In the genomic region with DNA sequence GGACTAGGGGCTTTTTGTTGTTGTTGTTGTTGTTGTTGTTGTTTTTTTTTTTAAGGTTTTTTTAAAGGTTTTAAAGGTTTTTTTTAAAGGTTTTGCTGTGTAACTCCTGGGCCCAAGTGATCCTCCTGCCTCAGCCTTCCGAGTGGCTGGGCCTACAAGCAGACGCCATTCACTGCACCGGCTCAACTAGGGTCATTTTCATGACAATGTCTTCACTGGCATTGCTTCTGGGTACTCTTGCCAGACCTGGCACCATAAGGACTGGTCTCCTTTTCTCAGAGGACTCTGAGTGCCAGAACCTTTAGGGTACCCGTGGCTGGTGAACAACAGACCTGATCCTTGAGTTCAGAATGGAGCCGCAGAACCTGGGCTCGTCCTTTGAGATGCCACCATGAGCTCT, we compare ENCODE assay signal across 18 cellular contexts. TPM values are rescaled to one million over a fixed set of nuclear protein-coding genes. Genes with fewer than 3 reads are reported as not detected.
DNase-seq lines count a peak whose midpoint lies in the region; ATAC-seq and TF ChIP-seq lines count a peak whose summit lies in the region.
"Had no signal": no experiment of that assay in that cellular context is flagged by ENCODE, and none has a peak within 500 bp of the region (broad histone marks: within the 10 kb centered on the region; RNA-seq: fewer than 3 reads in every experiment).

No MANE protein-coding gene starts in this region.

- H3K27ac ChIP-seq in RWPE1, result peak overlapping the region; percentile 15; the same call in 1 of the 2 replicates
- H3K27ac ChIP-seq in heart left ventricle, result no peak overlapping the region
- H3K27ac ChIP-seq: C4-2B, KMS-11, PC-9 had no signal

- POLR2A ChIA-PET in RWPE1 (lab: Yijun Ruan, JAX; ENCODE audit: low non-redundant PET), result no interaction called here

- peak; percentile 19 for DNase-seq in activated T-cell treated with anti-CD3 and anti-CD28 coated beads, Interleukin-2, amount 50 U/mL, for 24 hours
- no peak for DNase-seq in activated T-cell treated with anti-CD3 and anti-CD28 coated beads, Interleukin-2, amount 50 U/mL, for 4 hours
- DNase-seq in RWPE1 (ENCODE audit: low spot score) (no peak), endothelial cell (ENCODE audit: low spot score) (no peak), sciatic nerve (ENCODE audit: low spot score) (peak; percentile 18), heart left ventricle (no peak), retina (no peak)
- DNase-seq: Caco-2, DMS153, HFFc6, NCI-H1092, NCI-H146, NCI-H2081, NCI-H524, PC-9 had no signal

- TF ChIP-seq POLR2A in heart left ventricle (IDR thresholded peaks at IDR 0.05), result no peak

- H3K27me3 Mint-ChIP-seq in activated T-cell treated with anti-CD3 and anti-CD28 coated beads, Interleukin-2, amount 50 U/mL, for 24 hours, result no peaks in the 10 kb centered on the region
- no peaks in the 10 kb centered on the region for H3K27me3 Mint-ChIP-seq in activated T-cell treated with anti-CD3 and anti-CD28 coated beads, Interleukin-2, amount 50 U/mL, for 4 hours (ENCODE audit: low read depth)
- H3K27me3 Mint-ChIP-seq in endothelial cell (ENCODE audit: unreplicated experiment), result peaks cover 4% of the 10 kb centered on the region

- no peak overlapping the region for H3K4me3 ChIP-seq in heart left ventricle
- H3K4me3 ChIP-seq: PC-9 had no signal

- peaks cover 90% of the 10 kb centered on the region for H3K36me3 Mint-ChIP-seq in activated T-cell treated with anti-CD3 and anti-CD28 coated beads, Interleukin-2, amount 50 U/mL, for 24 hours (ENCODE audit: low read depth)
- H3K36me3 Mint-ChIP-seq in activated T-cell treated with anti-CD3 and anti-CD28 coated beads, Interleukin-2, amount 50 U/mL, for 4 hours (ENCODE audit: insufficient read depth), result peaks cover 39% of the 10 kb centered on the region
- H3K36me3 Mint-ChIP-seq in endothelial cell (ENCODE audit: low read depth, unreplicated experiment), result peaks cover 27% of the 10 kb centered on the region

- H3K27me3 ChIP-seq in heart left ventricle, result no peaks in the 10 kb centered on the region

- no peak for ATAC-seq in activated T-cell treated with anti-CD3 and anti-CD28 coated beads, Interleukin-2, amount 50 U/mL, for 4 hours
- ATAC-seq in sciatic nerve (no peak), heart left ventricle (no peak), GM21423 (IDR thresholded peaks at IDR 0.05; ENCODE audit: unreplicated experiment) (no peak)

- H3K9me3 Mint-ChIP-seq in activated T-cell treated with anti-CD3 and anti-CD28 coated beads, Interleukin-2, amount 50 U/mL, for 24 hours, result no peaks in the 10 kb centered on the region
- no peaks in the 10 kb centered on the region for H3K9me3 Mint-ChIP-seq in activated T-cell treated with anti-CD3 and anti-CD28 coated beads, Interleukin-2, amount 50 U/mL, for 4 hours
- no peaks in the 10 kb centered on the region for H3K9me3 Mint-ChIP-seq in endothelial cell (ENCODE audit: unreplicated experiment)
- H3K9me3 Mint-ChIP-seq: HFFc6 had no signal

- H3K36me3 ChIP-seq in heart left ventricle, result peaks cover 0 to 97% (median 89%) of the 10 kb centered on the region in 9 donors

- WGBS in heart left ventricle, 4 donors, result 83 to 94% (median 89%) methylated on average over 6 of the region's 6 CpGs

- TF ChIP-seq CTCF in RWPE1 (conservative IDR thresholded peaks at IDR 0.05; ENCODE audit: low read depth) (no peak), endothelial cell (IDR thresholded peaks at IDR 0.05; ENCODE audit: unreplicated experiment) (no peak), heart left ventricle (IDR thresholded peaks at IDR 0.05) (no peak)

- H3K4me1 Mint-ChIP-seq in activated T-cell treated with anti-CD3 and anti-CD28 coated beads, Interleukin-2, amount 50 U/mL, for 24 hours (ENCODE audit: low read depth), result peaks cover 11% of the 10 kb centered on the region
- H3K4me1 Mint-ChIP-seq in activated T-cell treated with anti-CD3 and anti-CD28 coated beads, Interleukin-2, amount 50 U/mL, for 4 hours (ENCODE audit: low read depth), result peaks cover 8% of the 10 kb centered on the region
- H3K4me1 Mint-ChIP-seq in endothelial cell (ENCODE audit: unreplicated experiment), result no peaks in the 10 kb centered on the region

- H3K9me3 ChIP-seq in heart left ventricle, result no peaks in the 10 kb centered on the region
- H3K9me3 ChIP-seq: Caco-2 had no signal

- peaks cover 0 to 8% (median 1%) of the 10 kb centered on the region in 12 donors for H3K4me1 ChIP-seq in heart left ventricle
- H3K4me1 ChIP-seq: Caco-2 had no signal

- intact Hi-C loops in sciatic nerve (cut with DNase I), result no loop called here
- intact Hi-C loops in heart left ventricle (cut with DNase I), result loop anchor here in 2 of 10 donors (10.0 kb wide), 2 partner anchors 57 to 1163 kb away; partner anchors contain the start of genes CDR2 (in 1 of the 2), DNAH3 (in 1 of the 2) and LDAF1 (in 1 of the 2)

- CTCF ChIA-PET in RWPE1 (lab: Yijun Ruan, JAX), result no interaction called here

- H3K4me3 Mint-ChIP-seq in activated T-cell treated with anti-CD3 and anti-CD28 coated beads, Interleukin-2, amount 50 U/mL, for 24 hours, result no peak overlapping the region
- no peak overlapping the region for H3K4me3 Mint-ChIP-seq in activated T-cell treated with anti-CD3 and anti-CD28 coated beads, Interleukin-2, amount 50 U/mL, for 4 hours
- no peak overlapping the region for H3K4me3 Mint-ChIP-seq in endothelial cell (ENCODE audit: unreplicated experiment)
- H3K4me3 Mint-ChIP-seq: HFFc6 had no signal

- peak overlapping the region; percentile 19 for H3K27ac Mint-ChIP-seq in activated T-cell treated with anti-CD3 and anti-CD28 coated beads, Interleukin-2, amount 50 U/mL, for 24 hours
- H3K27ac Mint-ChIP-seq in endothelial cell (ENCODE audit: unreplicated experiment), result peak overlapping the region; percentile 44
- H3K27ac Mint-ChIP-seq: HFFc6 had no signal

RNA-seq across cellular contexts. Expression of gene POLR3E, which starts 20.4 kb away (rescaled TPM):
- total RNA-seq in activated T-cell treated with anti-CD3 and anti-CD28 coated beads, Interleukin-2, amount 50 U/mL, for 4 hours, result 100 to 1,000 TPM; 111 to 124 (median 113) TPM
- total RNA-seq in endothelial cell (ENCODE audit: unreplicated experiment) (47.3 TPM), sciatic nerve (43.5 TPM), heart left ventricle (10 to 100 TPM; 27.7 to 72.6 (median 31.3) TPM)
- polyA plus RNA-seq in heart left ventricle, result 10 to 100 TPM; 15.2 to 36.0 TPM

RNA-seq across cellular contexts. Expression of gene CDR2, which starts 56.8 kb away (rescaled TPM):
- total RNA-seq in activated T-cell treated with anti-CD3 and anti-CD28 coated beads, Interleukin-2, amount 50 U/mL, for 4 hours, result 10 to 100 TPM; 29.0 to 37.5 (median 35.1) TPM
- 26.3 TPM for total RNA-seq in endothelial cell (ENCODE audit: unreplicated experiment)
- 31.1 TPM for total RNA-seq in sciatic nerve
- 10 to 100 TPM in 1 of 9 donors, 1 to 10 TPM in 8; 4.7 to 12.4 (median 6.0) TPM for total RNA-seq in heart left ventricle
- 1 to 10 TPM; 3.7 to 8.4 TPM for polyA plus RNA-seq in heart left ventricle

Comparison
In these comparisons a context has a peak if more than half of its experiments do, and no peak if none do; other contexts are left out.
1. DNase-seq: peak in activated T-cell treated with anti-CD3 and anti-CD28 coated beads, Interleukin-2, amount 50 U/mL, for 24 hours (single experiment) and sciatic nerve (single experiment); none in activated T-cell treated with anti-CD3 and anti-CD28 coated beads, Interleukin-2, amount 50 U/mL, for 4 hours (single experiment), RWPE1 (single experiment), endothelial cell (single experiment), heart left ventricle (0 of 5) and retina (single experiment).